8 cellular contexts compared by ENCODE assay signal in the genomic region with DNA sequence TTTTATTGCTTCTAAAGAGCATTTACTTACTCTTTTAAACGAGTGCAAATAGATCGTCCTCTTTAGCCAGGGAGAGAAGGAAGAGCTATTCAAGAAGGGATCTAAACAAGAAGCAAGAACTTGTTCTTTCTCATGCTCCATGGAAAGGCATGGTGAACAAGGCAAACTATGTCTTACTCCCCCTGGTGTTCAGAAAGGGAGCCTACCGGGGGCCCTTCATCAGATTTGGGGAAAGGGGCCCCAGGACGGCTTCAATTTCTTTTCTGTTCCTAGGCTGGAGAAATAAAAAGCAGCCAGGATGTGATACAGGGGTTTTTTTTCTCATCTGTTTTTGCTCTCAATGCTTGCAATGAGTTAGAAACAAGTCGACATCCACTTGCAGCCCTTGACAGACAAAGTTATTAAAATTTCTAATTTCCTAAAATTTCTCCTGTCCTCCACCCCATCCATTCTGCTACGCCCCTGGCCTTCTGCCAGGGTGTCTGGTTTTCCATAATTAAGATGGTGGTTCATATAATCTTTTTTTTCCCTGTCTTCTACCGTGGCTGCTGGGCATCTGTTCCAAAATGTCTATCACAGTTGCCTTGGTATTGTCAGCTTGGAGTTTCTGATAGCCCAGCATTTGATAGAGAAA.
DNase-seq lines count a peak whose midpoint lies in the region; TF ChIP-seq lines count a peak whose summit lies in the region.

No MANE protein-coding gene starts in this region.

- no peaks in the 10 kb centered on the region for H3K9me3 Mint-ChIP-seq in activated naive CD4-positive, alpha-beta T cell treated with anti-CD3 and anti-CD28 coated beads, Interleukin-2, amount 10 ng/mL, durations not matched to agents 7 days and 5 days

- H3K27me3 Mint-ChIP-seq in activated naive CD4-positive, alpha-beta T cell treated with anti-CD3 and anti-CD28 coated beads, Interleukin-2, amount 10 ng/mL, durations not matched to agents 7 days and 5 days, result peaks cover 13% of the 10 kb centered on the region

- H3K4me3 Mint-ChIP-seq in activated naive CD4-positive, alpha-beta T cell treated with anti-CD3 and anti-CD28 coated beads, Interleukin-2, amount 10 ng/mL, durations not matched to agents 7 days and 5 days, result no peak overlapping the region

- TF ChIP-seq CTCF in GM12875 (IDR thresholded peaks at IDR 0.05; ENCODE audit: borderline replicate concordance, insufficient read depth, low read depth, low read length) (peak; percentile 72), NB4 (IDR thresholded peaks at IDR 0.05; ENCODE audit: low read depth, low read length) (peak; percentile 90), stomach (IDR thresholded peaks at IDR 0.05) (peak in 5 of 7 experiments; percentile 11 to 56 (median 53))

- H3K4me1 ChIP-seq in stomach, result peaks cover 0 to 32% (median 7%) of the 10 kb centered on the region in 4 donors
- no peaks in the 10 kb centered on the region for H3K4me1 ChIP-seq in effector memory CD4-positive, alpha-beta T cell (ENCODE audit: control insufficient read depth, insufficient read depth, low read length, poor library complexity, severe bottlenecking)

- CTCF ChIA-PET in activated naive CD4-positive, alpha-beta T cell treated with anti-CD3 and anti-CD28 coated beads, Interleukin-2, amount 10 ng/mL, durations not matched to agents 7 days and 5 days (lab: Charles Lee), result interaction anchor here (0.6 to 1.7 kb wide), 2 partner anchors 237 to 705 kb away, joined by 3 to 4 read pairs; no protein-coding TSS in a partner anchor

- DNase-seq in AG20443 (ENCODE audit: low spot score) (peak; percentile 43), NB4 (ENCODE audit: low read depth) (peak; percentile 52), islet precursor cell (peak; percentile 60), stomach (no peak), anterior cingulate cortex (lab: John Stamatoyannopoulos, UW) (no peak)
- DNase-seq in activated naive CD4-positive, alpha-beta T cell treated with anti-CD3 and anti-CD28 coated beads, Interleukin-2, amount 10 ng/mL, durations not matched to agents 7 days and 5 days, result peak; percentile 31
- no peak for DNase-seq in effector memory CD4-positive, alpha-beta T cell

- H3K4me1 Mint-ChIP-seq in activated naive CD4-positive, alpha-beta T cell treated with anti-CD3 and anti-CD28 coated beads, Interleukin-2, amount 10 ng/mL, durations not matched to agents 7 days and 5 days, result no peaks in the 10 kb centered on the region

- no peaks in the 10 kb centered on the region for H3K36me3 Mint-ChIP-seq in activated naive CD4-positive, alpha-beta T cell treated with anti-CD3 and anti-CD28 coated beads, Interleukin-2, amount 10 ng/mL, durations not matched to agents 7 days and 5 days

- H3K27ac ChIP-seq in stomach, result peak overlapping the region in 2 of 5 donors; percentile 13 to 17
- no peak overlapping the region for H3K27ac ChIP-seq in effector memory CD4-positive, alpha-beta T cell (ENCODE audit: insufficient read depth, low read length, poor library complexity, severe bottlenecking)

- TF ChIP-seq POLR2A in NB4 (IDR thresholded peaks at IDR 0.05; ENCODE audit: extremely low read depth, insufficient read length) (no peak), stomach (IDR thresholded peaks at IDR 0.05) (no peak)

- no peak overlapping the region for H3K27ac Mint-ChIP-seq in activated naive CD4-positive, alpha-beta T cell treated with anti-CD3 and anti-CD28 coated beads, Interleukin-2, amount 10 ng/mL, durations not matched to agents 7 days and 5 days

- H3K9me3 ChIP-seq in stomach, result no peaks in the 10 kb centered on the region
- H3K9me3 ChIP-seq in effector memory CD4-positive, alpha-beta T cell (ENCODE audit: control insufficient read depth, low read length), result no peaks in the 10 kb centered on the region

- no peaks in the 10 kb centered on the region for H3K27me3 ChIP-seq in stomach
- no peaks in the 10 kb centered on the region for H3K27me3 ChIP-seq in effector memory CD4-positive, alpha-beta T cell (replicated peaks; ENCODE audit: control insufficient read depth, insufficient read depth, low read length, poor library complexity, severe bottlenecking)

- 27 to 39% (median 37%) methylated on average over 7 of the region's 7 CpGs for WGBS in stomach, 5 donors

- intact Hi-C loops in stomach (cut with DNase I; ENCODE audit: low total_unique reads), result no loop called here

- H3K36me3 ChIP-seq in stomach, result no peaks in the 10 kb centered on the region
- no peaks in the 10 kb centered on the region for H3K36me3 ChIP-seq in effector memory CD4-positive, alpha-beta T cell (ENCODE audit: control insufficient read depth, insufficient read depth, low read length)

- TF ChIP-seq EP300 in stomach (IDR thresholded peaks at IDR 0.05), result no peak

- no peak overlapping the region for H3K4me3 ChIP-seq in GM12875 (ENCODE audit: low read depth, low read length)
- H3K4me3 ChIP-seq in NB4 (ENCODE audit: low read depth, low read length), result no peak overlapping the region
- no peak overlapping the region for H3K4me3 ChIP-seq in stomach
- H3K4me3 ChIP-seq in effector memory CD4-positive, alpha-beta T cell (ENCODE audit: insufficient read depth, low read depth, low read length, poor library complexity, severe bottlenecking), result no peak overlapping the region

Comparison
In these comparisons a context has a peak if more than half of its experiments do, and no peak if none do; other contexts are left out.
1. DNase-seq: peak in AG20443 (single experiment), NB4 (single experiment), activated naive CD4-positive, alpha-beta T cell treated with anti-CD3 and anti-CD28 coated beads, Interleukin-2, amount 10 ng/mL, durations not matched to agents 7 days and 5 days (single experiment) and islet precursor cell (single experiment); none in stomach (single experiment), effector memory CD4-positive, alpha-beta T cell (0 of 3) and anterior cingulate cortex (0 of 58).
2. Peak in every context shown above with its lines, with median percentiles within 50 percentile points of each other: CTCF ChIP-seq.